ENCODE assay signal across 8 cellular contexts in the genomic region with DNA sequence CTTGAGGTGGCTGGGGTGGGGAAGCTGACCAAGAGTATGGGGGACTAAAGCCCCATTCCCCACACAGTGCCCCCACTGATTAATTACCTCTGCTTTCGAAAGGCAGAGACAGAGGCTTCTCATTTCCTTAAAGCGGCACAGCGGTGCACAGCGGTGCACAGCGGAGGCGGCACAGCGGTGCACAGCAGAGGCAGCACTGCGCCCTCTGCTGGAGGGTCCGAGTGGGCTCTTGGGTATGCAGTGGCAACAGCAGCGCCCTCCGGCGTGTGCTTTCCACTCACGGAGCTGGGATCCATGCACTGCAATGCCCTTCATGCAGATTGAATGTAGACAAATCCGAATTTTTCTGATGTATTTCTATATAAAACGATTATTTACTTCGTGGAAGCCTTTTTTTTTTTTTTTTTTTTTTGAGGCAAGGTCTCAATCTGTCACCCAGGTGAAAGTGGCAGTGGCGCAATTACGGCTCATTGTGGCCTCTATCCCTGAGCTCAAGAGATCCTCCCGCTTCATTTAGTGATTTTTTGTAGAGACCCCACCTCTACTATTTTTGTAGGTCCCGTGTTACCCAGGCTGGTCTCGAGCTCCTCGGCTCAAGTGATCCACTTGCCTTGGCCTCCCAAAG. TPM values are rescaled to one million over a fixed set of nuclear protein-coding genes. Genes with fewer than 3 reads are reported as not detected.
DNase-seq lines count a peak whose midpoint lies in the region; ATAC-seq, FAIRE-seq and TF ChIP-seq lines count a peak whose summit lies in the region.

No MANE protein-coding gene starts in this region.

- H3K4me3 Mint-ChIP-seq in T-helper 17 cell: no peak overlapping the region

- H3K4me1 Mint-ChIP-seq in T-helper 17 cell: peaks cover 2% of the 10 kb centered on the region

- peak; percentile 41 for TF ChIP-seq CTCF in BE2C (IDR thresholded peaks at IDR 0.05; ENCODE audit: low read depth, low read length)
- TF ChIP-seq CTCF in ascending aorta (IDR thresholded peaks at IDR 0.05): peak in 2 of 3 experiments; percentile 16 to 39
- TF ChIP-seq CTCF in kidney epithelial cell (IDR thresholded peaks at IDR 0.05; ENCODE audit: insufficient read depth, low read length, poor library complexity, severe bottlenecking): peak; percentile 75

- ATAC-seq in HG03196 (IDR thresholded peaks at IDR 0.05; ENCODE audit: unreplicated experiment) (peak; percentile 93), T-helper 17 cell (peak; percentile 100)

- no peaks in the 10 kb centered on the region for H3K9me3 ChIP-seq in BE2C
- H3K9me3 ChIP-seq in T-helper 17 cell (ENCODE audit: control insufficient read depth, low read length, poor library complexity, severe bottlenecking): no peaks in the 10 kb centered on the region
- H3K9me3 ChIP-seq in ascending aorta: no peaks in the 10 kb centered on the region

- peak; percentile 34 for DNase-seq in BE2C
- peak; percentile 55 for DNase-seq in GM19239 (ENCODE audit: insufficient read length, low spot score)
- DNase-seq in T-helper 17 cell: peak; percentile 51 to 55 (median 51)
- no peak for DNase-seq in ascending aorta (ENCODE audit: low spot score in 2 of 2)
- no peak for DNase-seq in kidney epithelial cell (ENCODE audit: low read depth)
- peak; percentile 17 for DNase-seq in stimulated activated CD8-positive, alpha-beta memory T cell treated with anti-CD3 and anti-CD28 coated beads, Interleukin-12 subunit alpha, Interleukin-12 subunit beta, amount 100 ng/mL, for 4 hours (ENCODE audit: low read depth)
- no peak for DNase-seq in HuH-7.5 (ENCODE audit: low spot score)

- no peak overlapping the region for H3K27ac ChIP-seq in ascending aorta

- peaks cover 5% of the 10 kb centered on the region for H3K4me1 ChIP-seq in BE2C
- no peaks in the 10 kb centered on the region for H3K4me1 ChIP-seq in ascending aorta

- intact Hi-C loops in ascending aorta (cut with DNase I): no loop called here

- FAIRE-seq in GM19239 (lab: Jason Lieb, UNC): peak; percentile 87

- H3K36me3 ChIP-seq in BE2C (no peaks in the 10 kb centered on the region), ascending aorta (no peaks in the 10 kb centered on the region), kidney epithelial cell (ENCODE audit: control insufficient read depth, insufficient read depth, low read length) (no peaks in the 10 kb centered on the region)

- peaks cover 20% of the 10 kb centered on the region for H3K27me3 Mint-ChIP-seq in T-helper 17 cell

- H3K36me3 Mint-ChIP-seq in T-helper 17 cell (ENCODE audit: low read depth): no peaks in the 10 kb centered on the region

- no peak overlapping the region for H3K27ac Mint-ChIP-seq in T-helper 17 cell

- H3K27me3 ChIP-seq in BE2C (no peaks in the 10 kb centered on the region), ascending aorta (no peaks in the 10 kb centered on the region), kidney epithelial cell (ENCODE audit: control insufficient read depth, insufficient read depth, low read length) (no peaks in the 10 kb centered on the region)

- H3K4me3 ChIP-seq in BE2C (ENCODE audit: low read depth, low read length): no peak overlapping the region
- H3K4me3 ChIP-seq in ascending aorta: no peak overlapping the region
- H3K4me3 ChIP-seq in kidney epithelial cell (ENCODE audit: low read depth, low read length): no peak overlapping the region

RNA-seq across cellular contexts. Expression of a gene that starts 19.7 kb away (rescaled TPM):
- 15.3 TPM for polyA plus RNA-seq in BE2C (2012; ENCODE audit: insufficient read depth, insufficient read length, low read depth)
- total RNA-seq in T-helper 17 cell (10 to 100 TPM; 16.8 to 21.3 TPM), ascending aorta (46.2 TPM), kidney epithelial cell (24.3 and 25.4 TPM in 2 replicates)

Comparison
In these comparisons a context has a peak if more than half of its experiments do, and no peak if none do; other contexts are left out.
1. DNase-seq: peak in BE2C (single experiment), GM19239 (single experiment), T-helper 17 cell (3 of 3) and stimulated activated CD8-positive, alpha-beta memory T cell treated with anti-CD3 and anti-CD28 coated beads, Interleukin-12 subunit alpha, Interleukin-12 subunit beta, amount 100 ng/mL, for 4 hours (single experiment); none in ascending aorta (0 of 2), kidney epithelial cell (single experiment) and HuH-7.5 (single experiment).
2. Peak in every context shown above with its lines, with median percentiles within 50 percentile points of each other: CTCF ChIP-seq.